ENCODE assay signal across 12 cellular contexts in genomic region chr5:911601-912000, GRCh38. TPM values are rescaled to one million over a fixed set of nuclear protein-coding genes. Genes with fewer than 3 reads are reported as not detected.
A peak's percentile ranks its signal among the peaks of the same experiment; 100 is the strongest.
DNase-seq lines count a peak whose midpoint lies in the region; ATAC-seq and TF ChIP-seq lines count a peak whose summit lies in the region.
"Had no signal": no experiment of that assay in that cellular context is flagged by ENCODE, and none has a peak within 500 bp of the region (broad histone marks: within the 10 kb centered on the region; RNA-seq: fewer than 3 reads in every experiment).

No MANE protein-coding gene starts in this region.

- H3K4me3 Mint-ChIP-seq in CD4-positive, alpha-beta memory T cell = peak overlapping the region in 1 of 8 donors; percentile 50
- H3K4me3 Mint-ChIP-seq: activated naive CD4-positive, alpha-beta T cell treated with anti-CD3 and anti-CD28 coated beads for 36 hours had no signal

- POLR2A ChIA-PET in CD4-positive, alpha-beta memory T cell (lab: Charles Lee; ENCODE audit: partially characterized antibody) = interaction anchor here (0.8 kb wide), 1 partner anchor 8 kb away, joined by 3 read pairs; no protein-coding TSS in a partner anchor

- H3K4me1 Mint-ChIP-seq in CD4-positive, alpha-beta memory T cell = peaks cover 2 to 12% (median 9%) of the 10 kb centered on the region in 4 donors

- TF ChIP-seq CTCF in brain microvascular endothelial cell (IDR thresholded peaks at IDR 0.05; ENCODE audit: low read depth, low read length, missing control alignments) (no peak), GM20000 (IDR thresholded peaks at IDR 0.05; ENCODE audit: extremely low read depth, missing control alignments) (no peak)

- H3K27me3 ChIP-seq in CD4-positive, alpha-beta memory T cell (ENCODE audit: insufficient read depth, low read length) = no peaks in the 10 kb centered on the region
- H3K27me3 ChIP-seq in brain microvascular endothelial cell (replicated peaks) = no peaks in the 10 kb centered on the region
- H3K27me3 ChIP-seq: BLaER1, heart left ventricle had no signal

- H3K9me3 ChIP-seq in CD4-positive, alpha-beta memory T cell (ENCODE audit: control insufficient read depth in 1 of 2, low read length in 2 of 2) = no peaks in the 10 kb centered on the region
- H3K9me3 ChIP-seq: BLaER1, heart left ventricle had no signal

- no peak for TF ChIP-seq POLR2A in GM18505 (IDR thresholded peaks at IDR 0.05; ENCODE audit: borderline replicate concordance, extremely low read depth, insufficient read depth, insufficient read length)

- no peaks in the 10 kb centered on the region for H3K27me3 Mint-ChIP-seq in CD4-positive, alpha-beta memory T cell

- intact Hi-C loops in CD4-positive, alpha-beta memory T cell (cut with micrococcal nuclease) = no loop called here

- in situ Hi-C loops in brain microvascular endothelial cell (cut with HindIII; ENCODE audit: low pct_ligation_motif_present, low sequenced_read_pairs) = no loop called here

- DNase-seq in CD4-positive, alpha-beta memory T cell = no peak
- DNase-seq in M059J (ENCODE audit: low read depth) (peak; percentile 97), brain microvascular endothelial cell (peak; percentile 88), lung microvascular endothelial cell (ENCODE audit: low read depth in 2 of 2) (peak; percentile 30 to 84), GM20000 (ENCODE audit: low spot score) (no peak), retina (no peak)
- DNase-seq: activated naive CD4-positive, alpha-beta T cell treated with anti-CD3 and anti-CD28 coated beads for 36 hours; heart left ventricle; NCI-H748 treated with DMSO at 0.1 percent for 48 hours had no signal

- no peaks in the 10 kb centered on the region for H3K36me3 Mint-ChIP-seq in CD4-positive, alpha-beta memory T cell

- no peaks in the 10 kb centered on the region for H3K36me3 ChIP-seq in CD4-positive, alpha-beta memory T cell (ENCODE audit: insufficient read depth, low read length)
- peaks cover 9% of the 10 kb centered on the region for H3K36me3 ChIP-seq in brain microvascular endothelial cell (replicated peaks)

- peak overlapping the region; percentile 77 to 99 (median 95) for H3K27ac Mint-ChIP-seq in CD4-positive, alpha-beta memory T cell
- H3K27ac Mint-ChIP-seq: activated naive CD4-positive, alpha-beta T cell treated with anti-CD3 and anti-CD28 coated beads for 36 hours had no signal

- CTCF ChIA-PET in CD4-positive, alpha-beta memory T cell (lab: Charles Lee; ENCODE audit: partially characterized antibody) = interaction anchor here (0.7 kb wide), 1 partner anchor 734 kb away, joined by 3 read pairs; no protein-coding TSS in a partner anchor

- no peaks in the 10 kb centered on the region for H3K4me1 ChIP-seq in CD4-positive, alpha-beta memory T cell (ENCODE audit: insufficient read depth, low read length)
- H3K4me1 ChIP-seq: heart left ventricle had no signal

- H3K9me3 Mint-ChIP-seq in CD4-positive, alpha-beta memory T cell = peaks cover 0 to 2% (median 0%) of the 10 kb centered on the region in 8 donors
- H3K9me3 Mint-ChIP-seq: activated naive CD4-positive, alpha-beta T cell treated with anti-CD3 and anti-CD28 coated beads for 36 hours had no signal

- no peak overlapping the region for H3K4me3 ChIP-seq in CD4-positive, alpha-beta memory T cell (ENCODE audit: low read length in 2 of 2)
- H3K4me3 ChIP-seq in brain microvascular endothelial cell (ENCODE audit: low read depth, low read length) = no peak overlapping the region
- H3K4me3 ChIP-seq: BLaER1, heart left ventricle had no signal

- peak overlapping the region; percentile 56 for H3K27ac ChIP-seq in CD4-positive, alpha-beta memory T cell (ENCODE audit: low read depth, low read length)
- peak overlapping the region; percentile 86 for H3K27ac ChIP-seq in brain microvascular endothelial cell
- H3K27ac ChIP-seq: heart left ventricle had no signal

- ATAC-seq in GM18505 (IDR thresholded peaks at IDR 0.05; ENCODE audit: unreplicated experiment) (no peak), HG02798 (IDR thresholded peaks at IDR 0.05; ENCODE audit: poor library complexity, unreplicated experiment) (no peak)

RNA-seq across cellular contexts. Expression of gene TRIP13, which starts 18.9 kb away (rescaled TPM):
- total RNA-seq in CD4-positive, alpha-beta memory T cell = 1 to 10 TPM in 1 of 2 experiments, under 1 TPM in 1; 0.69 to 1.0 TPM
- polyA plus RNA-seq in CD4-positive, alpha-beta memory T cell = under 1 TPM in 1 of 2 donors, not detected in 1; 0.39 TPM
- total RNA-seq in M059J (2014; rRNA removed; shearing (Covaris generic)) = 44.5 and 62.9 TPM in 2 replicates
- total RNA-seq in lung microvascular endothelial cell = 3.0 and 13.3 TPM in 2 replicates

RNA-seq across cellular contexts. Expression of gene BRD9, which starts 19.0 kb away (rescaled TPM):
- 10 to 100 TPM; 81.5 to 86.8 TPM for total RNA-seq in CD4-positive, alpha-beta memory T cell
- 10 to 100 TPM in 1 of 2 donors, 1 to 10 TPM in 1; 8.0 to 21.2 TPM for polyA plus RNA-seq in CD4-positive, alpha-beta memory T cell
- total RNA-seq in M059J (2014; rRNA removed; shearing (Covaris generic)) = 30.9 and 37.3 TPM in 2 replicates
- total RNA-seq in lung microvascular endothelial cell = 25.9 and 31.2 TPM in 2 replicates

Comparison
In these comparisons a context has a peak if more than half of its experiments do, and no peak if none do; other contexts are left out.
1. DNase-seq: peak in M059J (single experiment), brain microvascular endothelial cell (single experiment) and lung microvascular endothelial cell (2 of 2); none in CD4-positive, alpha-beta memory T cell (0 of 5), GM20000 (single experiment) and retina (single experiment).